ENCODE assay signal across 8 cellular contexts in the genomic region with DNA sequence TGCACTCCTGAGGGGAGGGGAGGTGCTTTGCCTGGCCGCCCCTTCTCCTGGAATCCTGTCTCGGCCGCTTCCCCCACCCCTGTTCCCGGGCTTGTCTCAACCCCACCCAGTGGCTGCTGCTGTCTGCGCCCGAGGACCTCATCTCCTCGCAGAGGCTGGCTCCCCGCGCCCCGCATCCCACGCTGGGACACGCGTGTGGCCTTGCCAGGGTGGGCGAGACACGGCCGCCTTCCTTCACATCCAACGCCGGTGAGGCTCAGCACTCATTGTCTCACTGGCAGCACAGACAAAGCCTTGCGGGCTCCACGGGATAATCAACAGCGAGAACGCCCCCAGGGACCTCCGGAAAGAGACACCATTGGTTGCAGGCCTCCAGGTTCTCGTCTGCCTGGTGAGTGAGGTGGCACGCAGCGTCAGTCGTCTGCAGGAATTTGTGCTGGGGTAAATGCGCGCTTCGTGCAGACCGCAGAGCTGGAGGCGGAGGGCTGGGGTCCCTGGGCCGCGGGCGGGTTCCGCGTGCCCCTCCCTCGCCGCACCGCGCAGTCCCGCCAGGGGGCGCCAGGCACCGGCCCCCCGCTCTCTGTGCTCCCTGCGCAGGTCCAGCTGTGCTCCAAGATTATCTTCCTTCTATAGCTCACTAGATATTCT. TPM values are rescaled to one million over a fixed set of nuclear protein-coding genes. Genes with fewer than 3 reads are reported as not detected.
A peak's percentile ranks its signal among the peaks of the same experiment; 100 is the strongest.
DNase-seq lines count a peak whose midpoint lies in the region; ATAC-seq and TF ChIP-seq lines count a peak whose summit lies in the region.

No MANE protein-coding gene starts in this region.

- TF ChIP-seq POLR2A in NB4 (IDR thresholded peaks at IDR 0.05; ENCODE audit: extremely low read depth, insufficient read length) (no peak), sigmoid colon (IDR thresholded peaks at IDR 0.05) (no peak)

- no peaks in the 10 kb centered on the region for H3K9me3 Mint-ChIP-seq in CD4-positive, alpha-beta T cell
- peaks cover 0 to 4% (median 2%) of the 10 kb centered on the region in 5 experiments for H3K9me3 Mint-ChIP-seq in brain

- H3K27me3 ChIP-seq in CD4-positive, alpha-beta T cell (ENCODE audit: control insufficient read depth, insufficient read depth, low read length), result peaks cover 16% of the 10 kb centered on the region
- H3K27me3 ChIP-seq in sigmoid colon, result peaks cover 0 to 35% (median 23%) of the 10 kb centered on the region in 3 donors

- ATAC-seq in CD4-positive, alpha-beta T cell (ENCODE audit: poor library complexity), result peak; percentile 41

- POLR2A ChIA-PET in CD4-positive, alpha-beta T cell (lab: Charles Lee), result no interaction called here

- TF ChIP-seq CTCF in CD4-positive, alpha-beta T cell (IDR thresholded peaks at IDR 0.05), result peak; percentile 37
- TF ChIP-seq CTCF in NB4 (IDR thresholded peaks at IDR 0.05; ENCODE audit: low read depth, low read length) (peak; percentile 48), brain (conservative IDR thresholded peaks at IDR 0.05) (peak; percentile 71 to 95), sigmoid colon (IDR thresholded peaks at IDR 0.05) (peak in 1 of 4 experiments; percentile 30)

- TF ChIP-seq EP300 in sigmoid colon (IDR thresholded peaks at IDR 0.05), result no peak

- no peak overlapping the region for H3K4me3 Mint-ChIP-seq in CD4-positive, alpha-beta T cell
- peak overlapping the region; percentile 27 to 79 (median 71) for H3K4me3 Mint-ChIP-seq in brain

- H3K4me3 ChIP-seq in NB4 (ENCODE audit: low read depth, low read length) (no peak overlapping the region), sigmoid colon (no peak overlapping the region)

- intact Hi-C loops in CD4-positive, alpha-beta T cell (cut with DNase I, micrococcal nuclease), result no loop called here
- intact Hi-C loops in sigmoid colon (cut with DNase I) (no loop called here), posterior vena cava (cut with DNase I) (no loop called here)

- peak in 1 of 10 experiments; percentile 6 for DNase-seq in CD4-positive, alpha-beta T cell
- DNase-seq in NB4 (ENCODE audit: low read depth) (no peak), left kidney (ENCODE audit: low read depth, low spot score) (peak; percentile 89), HK-2 (ENCODE audit: unreplicated experiment) (no peak), sigmoid colon (no peak), posterior vena cava (ENCODE audit: low spot score) (no peak), NCI-H774 (lab: John Stamatoyannopoulos, UW) (no peak)

- H3K36me3 Mint-ChIP-seq in CD4-positive, alpha-beta T cell (ENCODE audit: low read depth), result no peaks in the 10 kb centered on the region
- no peaks in the 10 kb centered on the region for H3K36me3 Mint-ChIP-seq in brain

- WGBS in sigmoid colon, 2 donors, result 14 to 30% methylated on average over 46 of the region's 46 CpGs

- no peaks in the 10 kb centered on the region for H3K36me3 ChIP-seq in sigmoid colon

- H3K27ac Mint-ChIP-seq in CD4-positive, alpha-beta T cell, result no peak overlapping the region
- peak overlapping the region in 3 of 5 experiments; percentile 66 to 95 (median 95) for H3K27ac Mint-ChIP-seq in brain

- CTCF ChIA-PET in CD4-positive, alpha-beta T cell (lab: Charles Lee), result interaction anchor here (0.8 to 1.1 kb wide), 2 partner anchors 19 to 243 kb away, joined by 3 read pairs; no protein-coding TSS in a partner anchor

- H3K9me3 ChIP-seq in CD4-positive, alpha-beta T cell (ENCODE audit: control insufficient read depth, low read length), result no peaks in the 10 kb centered on the region
- no peaks in the 10 kb centered on the region for H3K9me3 ChIP-seq in sigmoid colon

- H3K4me1 ChIP-seq in sigmoid colon, result peaks cover 0 to 6% (median 2%) of the 10 kb centered on the region in 4 donors

- H3K4me1 Mint-ChIP-seq in CD4-positive, alpha-beta T cell (ENCODE audit: low read depth), result peaks cover 6% of the 10 kb centered on the region
- peaks cover 56% of the 10 kb centered on the region for H3K4me1 Mint-ChIP-seq in brain

- H3K27me3 Mint-ChIP-seq in CD4-positive, alpha-beta T cell, result peaks cover 76% of the 10 kb centered on the region
- H3K27me3 Mint-ChIP-seq in brain, result no peaks in the 10 kb centered on the region

- no peak overlapping the region for H3K27ac ChIP-seq in CD4-positive, alpha-beta T cell (ENCODE audit: low read depth, low read length)
- H3K27ac ChIP-seq in sigmoid colon, result no peak overlapping the region

RNA-seq across cellular contexts. Expression of gene CCDC177, which starts 26.8 kb away (rescaled TPM):
- total RNA-seq in CD4-positive, alpha-beta T cell, result not detected
- polyA plus RNA-seq in brain (ENCODE audit: insufficient read depth, low read depth, low replicate concordance) (1.5 TPM), sigmoid colon (not detected)
- total RNA-seq in sigmoid colon (not detected), posterior vena cava (not detected)
